Comparison of ENCODE assay signal across 9 cellular contexts in the genomic region with DNA sequence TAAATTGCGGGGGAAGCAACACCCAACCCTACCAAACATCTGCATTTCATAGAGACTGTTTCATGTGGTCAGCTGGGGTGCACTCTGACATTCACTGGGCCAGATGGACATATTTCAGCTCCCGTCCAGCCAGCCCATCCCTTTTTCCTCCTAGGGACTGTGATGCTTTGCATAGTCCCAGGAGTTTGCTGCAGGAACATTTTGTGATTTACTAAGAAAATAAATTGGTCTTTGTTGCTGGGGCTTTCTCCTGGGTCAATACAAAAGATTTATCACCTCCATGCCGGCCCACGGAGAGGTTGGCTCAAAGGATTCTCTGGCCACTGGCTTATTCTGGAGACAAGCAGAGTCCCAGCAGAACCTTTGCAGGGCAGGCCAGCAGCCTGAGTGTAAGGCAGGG. TPM values are rescaled to one million over a fixed set of nuclear protein-coding genes. Genes with fewer than 3 reads are reported as not detected.
A peak's percentile ranks its signal among the peaks of the same experiment; 100 is the strongest.
DNase-seq lines count a peak whose midpoint lies in the region; ATAC-seq, FAIRE-seq and TF ChIP-seq lines count a peak whose summit lies in the region.
"Not testable (repeated sequence)": the region's sequence is repeated elsewhere in the genome, so short reads cannot be mapped to it uniquely, and the experiment has no call there.
"Had no signal": no experiment of that assay in that cellular context is flagged by ENCODE, and none has a peak within 500 bp of the region (broad histone marks: within the 10 kb centered on the region; RNA-seq: fewer than 3 reads in every experiment).

No MANE protein-coding gene starts in this region.

- not testable (repeated sequence) for H3K4me3 Mint-ChIP-seq in H9; natural killer cell treated with Interleukin-12 subunit alpha and Interleukin-12 subunit beta and Interleukin-15 and Interleukin-18, amount 100 ng/mL, for 72 hours

- not testable (repeated sequence) for H3K4me3 ChIP-seq in fibroblast of mammary gland (ENCODE audit: control insufficient read depth, low read depth, low read length); upper lobe of left lung

- not testable (repeated sequence) for H3K18ac ChIP-seq in H9 (ENCODE audit: insufficient read length, low read depth, low read length)

- not testable (repeated sequence) for H3K56ac ChIP-seq in H9 (ENCODE audit: insufficient read length, low read depth, low read length)

- H3K36me3 ChIP-seq in upper lobe of left lung = not testable (repeated sequence)

- not testable (repeated sequence) for H4K91ac ChIP-seq in H9 (ENCODE audit: insufficient read length, low read depth, low read length)

- not testable (repeated sequence) for H3K27ac Mint-ChIP-seq in H9; natural killer cell treated with Interleukin-12 subunit alpha and Interleukin-12 subunit beta and Interleukin-15 and Interleukin-18, amount 100 ng/mL, for 72 hours

- not testable (repeated sequence) for H4K20me1 ChIP-seq in H9 (ENCODE audit: control insufficient read depth, insufficient read depth, insufficient read length)

- H3K4me2 ChIP-seq in H9 (ENCODE audit: insufficient read depth, insufficient read length, low read length) = not testable (repeated sequence)

- not testable (repeated sequence) for H3K9me3 Mint-ChIP-seq in H9; natural killer cell treated with Interleukin-12 subunit alpha and Interleukin-12 subunit beta and Interleukin-15 and Interleukin-18, amount 100 ng/mL, for 72 hours

- H3K27ac ChIP-seq in H9 (ENCODE audit: insufficient read length, low read depth, low read length); upper lobe of left lung: not testable (repeated sequence)

- peak; percentile 53 for FAIRE-seq in endometrium (lab: Jason Lieb, UNC)

- not testable (repeated sequence) for ATAC-seq in natural killer cell treated with Interleukin-12 subunit alpha and Interleukin-12 subunit beta and Interleukin-15 and Interleukin-18, amount 100 ng/mL, for 72 hours
- ATAC-seq in sciatic nerve (peak; percentile 97), upper lobe of left lung (ENCODE audit: low FRiP score in 2 of 2) (peak; percentile 8 to 60)

- H2AFZ ChIP-seq in H9 (ENCODE audit: low read length) = not testable (repeated sequence)

- not testable (repeated sequence) for H3K14ac ChIP-seq in H9 (ENCODE audit: insufficient read depth, low read length)

- not testable (repeated sequence) for H3K4ac ChIP-seq in H9 (ENCODE audit: low read depth, low read length)

- H3K4me1 Mint-ChIP-seq in H9; natural killer cell treated with Interleukin-12 subunit alpha and Interleukin-12 subunit beta and Interleukin-15 and Interleukin-18, amount 100 ng/mL, for 72 hours (ENCODE audit: low read depth in 2 of 2): not testable (repeated sequence)

- not testable (repeated sequence) for H4K8ac ChIP-seq in H9 (replicated peaks; ENCODE audit: insufficient read length, low read depth, low read length)

- H2BK5ac ChIP-seq in H9 (ENCODE audit: insufficient read length, low read length) = not testable (repeated sequence)

- intact Hi-C loops in sciatic nerve (cut with DNase I) = not testable (repeated sequence)

- WGBS in H9 (ENCODE audit: extremely low coverage, insufficient read length, low lambda C conversion rate) = no CpG with 5 or more reads among the region's 4 CpGs
- WGBS in upper lobe of left lung, 2 donors = 73 to 75% methylated on average over 4 of the region's 4 CpGs

- DNase-seq in H9 (peak; percentile 21), fibroblast of mammary gland (ENCODE audit: low read depth) (peak; percentile 70), islet precursor cell (peak; percentile 48)
- peak; percentile 26 for DNase-seq in activated CD8-positive, alpha-beta memory T cell treated with anti-CD3 and anti-CD28 coated beads for 24 hours
- peak; percentile 53 for DNase-seq in natural killer cell treated with Interleukin-12 subunit alpha and Interleukin-12 subunit beta and Interleukin-15 and Interleukin-18, amount 100 ng/mL, for 72 hours (ENCODE audit: low spot score)
- not testable (repeated sequence) for DNase-seq in sciatic nerve (ENCODE audit: low spot score); upper lobe of left lung

- not testable (repeated sequence) for H4K5ac ChIP-seq in H9 (ENCODE audit: insufficient read length, low read depth, low read length)

- H3K23ac ChIP-seq in H9 (ENCODE audit: insufficient read length, low read depth, low read length) = not testable (repeated sequence)

- not testable (repeated sequence) for H3K79me2 ChIP-seq in H9 (ENCODE audit: insufficient read depth, low read length)

- H3T11ph ChIP-seq in H9 (ENCODE audit: low read length) = not testable (repeated sequence)

- TF ChIP-seq EP300 in upper lobe of left lung (IDR thresholded peaks at IDR 0.05) = not testable (repeated sequence)

- not testable (repeated sequence) for TF ChIP-seq CTCF in H9 (conservative IDR thresholded peaks at IDR 0.05); fibroblast of mammary gland (conservative IDR thresholded peaks at IDR 0.05; ENCODE audit: control insufficient read depth, insufficient read depth, low read depth, low read length); upper lobe of left lung (IDR thresholded peaks at IDR 0.05)

- not testable (repeated sequence) for H3K23me2 ChIP-seq in H9 (ENCODE audit: insufficient read length, low read depth, low read length, poor library complexity, severe bottlenecking)

- not testable (repeated sequence) for H3K4me1 ChIP-seq in H9 (ENCODE audit: insufficient read depth, low read length); upper lobe of left lung

- H2BK15ac ChIP-seq in H9 (ENCODE audit: low read depth, low read length) = not testable (repeated sequence)

- not testable (repeated sequence) for H3K36me3 Mint-ChIP-seq in H9 (ENCODE audit: insufficient read depth in 1 of 3, low read depth in 3 of 3); natural killer cell treated with Interleukin-12 subunit alpha and Interleukin-12 subunit beta and Interleukin-15 and Interleukin-18, amount 100 ng/mL, for 72 hours

- not testable (repeated sequence) for H3K9me3 ChIP-seq in H9 (ENCODE audit: control insufficient read depth, low read depth, low read length); upper lobe of left lung

- H3K27me3 ChIP-seq in H9 (ENCODE audit: insufficient read depth, low read length); upper lobe of left lung: not testable (repeated sequence)

- not testable (repeated sequence) for H2AK5ac ChIP-seq in H9 (ENCODE audit: insufficient read length, low read length)

- H2BK120ac ChIP-seq in H9 (ENCODE audit: low read depth, low read length, poor library complexity, severe bottlenecking) = not testable (repeated sequence)

- H3K27me3 Mint-ChIP-seq in H9 (ENCODE audit: low read depth) = not testable (repeated sequence)
- H3K27me3 Mint-ChIP-seq in natural killer cell treated with Interleukin-12 subunit alpha and Interleukin-12 subunit beta and Interleukin-15 and Interleukin-18, amount 100 ng/mL, for 72 hours = peaks cover 3 to 19% of the 10 kb centered on the region in 2 donors

- H3K79me1 ChIP-seq in H9 (ENCODE audit: insufficient read depth, low read depth, low read length, poor library complexity, severe bottlenecking) = not testable (repeated sequence)

- not testable (repeated sequence) for H2BK12ac ChIP-seq in H9 (ENCODE audit: insufficient read length, low read depth, low read length)

- H3K9ac ChIP-seq in H9 (ENCODE audit: extremely low read depth, insufficient read length, low read length) = not testable (repeated sequence)

- not testable (repeated sequence) for TF ChIP-seq POLR2A in upper lobe of left lung (IDR thresholded peaks at IDR 0.05)

- not testable (repeated sequence) for H2BK20ac ChIP-seq in H9 (ENCODE audit: low read depth, low read length, poor library complexity, severe bottlenecking)

RNA-seq across cellular contexts. Expression of a gene that starts 46.0 kb away (rescaled TPM):
- 1,874 and 2,051 TPM in 2 replicates for total RNA-seq in H9 (2021)
- 1,000 to 10,000 TPM; 1,591 to 3,879 TPM for total RNA-seq in natural killer cell treated with Interleukin-12 subunit alpha and Interleukin-12 subunit beta and Interleukin-15 and Interleukin-18, amount 100 ng/mL, for 72 hours
- total RNA-seq in sciatic nerve = 13,769 TPM
- over 10,000 TPM in 1 of 6 donors, 1,000 to 10,000 TPM in 2, under 1 TPM in 3; under 0.01 to 14,413 (median 1,360) TPM for total RNA-seq in upper lobe of left lung
- total RNA-seq: H4 had no signal
